ENCODE assay signal across 1 cellular context in genomic region chr5:33984671-33985124, GRCh38.
TF ChIP-seq lines count a peak whose summit lies in the region.

Gene SLC45A2, minus strand, starts transcription at chr5:33984693. Its CDS starts 110 bp downstream, at chr5:33984583.

TF ChIP-seq in GM23338, 12 proteins besides CTCF, POLR2A, EP300 and RAD21:
- no peak for TF ChIP-seq ZNF462 (CRISPR knock-in tag; IDR thresholded peaks at IDR 0.05)
- TF ChIP-seq EZH2phosphoT487 (IDR thresholded peaks at IDR 0.05; ENCODE audit: unreplicated experiment): no peak
- no peak for TF ChIP-seq STAT1 (IDR thresholded peaks at IDR 0.05; ENCODE audit: unreplicated experiment)
- no peak for TF ChIP-seq CREB1 (CRISPR knock-in tag; IDR thresholded peaks at IDR 0.05; ENCODE audit: low read depth)
- TF ChIP-seq NANOG (IDR thresholded peaks at IDR 0.05; ENCODE audit: borderline replicate concordance): no peak
- no peak for TF ChIP-seq POLR2AphosphoS5 (IDR thresholded peaks at IDR 0.05; ENCODE audit: low read depth)
- TF ChIP-seq ETS1 (IDR thresholded peaks at IDR 0.05): no peak
- TF ChIP-seq ZNF114 (CRISPR knock-in tag; IDR thresholded peaks at IDR 0.05): no peak
- no peak for TF ChIP-seq ZNF331 (CRISPR knock-in tag; IDR thresholded peaks at IDR 0.05; ENCODE audit: low read depth)
- TF ChIP-seq JUNB (IDR thresholded peaks at IDR 0.05; ENCODE audit: unreplicated experiment): no peak
- no peak for TF ChIP-seq REST (IDR thresholded peaks at IDR 0.05; ENCODE audit: unreplicated experiment)
- no peak for TF ChIP-seq EZH2 (IDR thresholded peaks at IDR 0.05; ENCODE audit: low read depth, unreplicated experiment)
